12 cellular contexts compared by ENCODE assay signal in genomic region chr11:72771507-72771906, GRCh38. TPM values are rescaled to one million over a fixed set of nuclear protein-coding genes. Genes with fewer than 3 reads are reported as not detected.
DNase-seq lines count a peak whose midpoint lies in the region; ATAC-seq, FAIRE-seq and TF ChIP-seq lines count a peak whose summit lies in the region.
"Had no signal": no experiment of that assay in that cellular context is flagged by ENCODE, and none has a peak within 500 bp of the region (broad histone marks: within the 10 kb centered on the region; RNA-seq: fewer than 3 reads in every experiment).

No MANE protein-coding gene starts in this region.

- H3K27ac Mint-ChIP-seq in brain: peak overlapping the region in 4 of 5 experiments; percentile 15 to 92 (median 42)

- no peak for ATAC-seq in GM21723 (IDR thresholded peaks at IDR 0.05; ENCODE audit: unreplicated experiment)

- peaks cover 73% of the 10 kb centered on the region for H3K4me1 Mint-ChIP-seq in brain

- H3K27me3 Mint-ChIP-seq in brain: no peaks in the 10 kb centered on the region

- peak overlapping the region in 1 of 5 experiments; percentile 18 for H3K4me3 Mint-ChIP-seq in brain

- H3K4me3 ChIP-seq in right atrium auricular region (no peak overlapping the region), left ventricle myocardium inferior (no peak overlapping the region)
- H3K4me3 ChIP-seq: A549 had no signal

- H3K36me3 ChIP-seq in right atrium auricular region: no peaks in the 10 kb centered on the region
- H3K36me3 ChIP-seq in left ventricle myocardium inferior: no peaks in the 10 kb centered on the region

- no peaks in the 10 kb centered on the region for H3K36me3 Mint-ChIP-seq in brain

- H3K27ac ChIP-seq in right atrium auricular region (peak overlapping the region; percentile 76 to 86), left ventricle myocardium inferior (replicated peaks) (no peak overlapping the region)

- intact Hi-C loops in left ventricle myocardium inferior (cut with micrococcal nuclease): no loop called here

- H3K4me1 ChIP-seq in right atrium auricular region (peaks cover 0 to 41% of the 10 kb centered on the region in 2 donors), left ventricle myocardium inferior (peaks cover 34% of the 10 kb centered on the region)

- no peak for DNase-seq in right atrium auricular region (ENCODE audit: low spot score)
- DNase-seq in left ventricle myocardium inferior: no peak
- DNase-seq in iris pigment epithelial cell (ENCODE audit: low read depth): peak; percentile 77
- DNase-seq in urothelium cell line (ENCODE audit: low spot score): peak; percentile 74
- DNase-seq in activated CD4-positive, CD25-positive, alpha-beta regulatory T cell treated with anti-CD3 and anti-CD28 coated beads, Interleukin-2, amount 50 U/mL, for 72 hours: no peak
- no peak for DNase-seq in ureter (ENCODE audit: low spot score)
- DNase-seq: GOT3, NCI-H2081 treated with DMSO at 0.1 percent for 48 hours, SHP77 had no signal

- no peak for FAIRE-seq in urothelium cell line (lab: Jason Lieb, UNC)
- FAIRE-seq: A549 had no signal

- H3K27me3 ChIP-seq in right atrium auricular region (no peaks in the 10 kb centered on the region), left ventricle myocardium inferior (ENCODE audit: low read depth) (no peaks in the 10 kb centered on the region)

- no peak for TF ChIP-seq CTCF in right atrium auricular region (IDR thresholded peaks at IDR 0.05)
- no peak for TF ChIP-seq CTCF in left ventricle myocardium inferior (IDR thresholded peaks at IDR 0.05; ENCODE audit: borderline replicate concordance)
- no peak for TF ChIP-seq CTCF in brain (conservative IDR thresholded peaks at IDR 0.05)

- H3K9me3 Mint-ChIP-seq in brain: no peaks in the 10 kb centered on the region

- H3K9me3 ChIP-seq in right atrium auricular region (no peaks in the 10 kb centered on the region), left ventricle myocardium inferior (replicated peaks) (no peaks in the 10 kb centered on the region)
- H3K9me3 ChIP-seq: A549 had no signal

RNA-seq across cellular contexts. Expression of gene ARAP1, which starts 19.3 kb away (rescaled TPM):
- 10 to 100 TPM; 74.0 to 83.8 TPM for total RNA-seq in right atrium auricular region
- total RNA-seq in left ventricle myocardium inferior: 51.9 TPM
- polyA plus RNA-seq in brain (ENCODE audit: insufficient read depth, low read depth, low replicate concordance): 36.6 TPM
- 86.2 TPM for total RNA-seq in ureter

RNA-seq across cellular contexts. Expression of gene STARD10, which starts 22.3 kb away (rescaled TPM):
- 100 to 1,000 TPM in 1 of 2 donors, 10 to 100 TPM in 1; 77.0 to 112 TPM for total RNA-seq in right atrium auricular region
- 93.6 TPM for total RNA-seq in left ventricle myocardium inferior
- 109 TPM for polyA plus RNA-seq in brain (ENCODE audit: insufficient read depth, low read depth, low replicate concordance)
- 66.7 TPM for total RNA-seq in ureter

RNA-seq across cellular contexts. Expression of gene ATG16L2, which starts 42.7 kb away (rescaled TPM):
- total RNA-seq in right atrium auricular region (10 to 100 TPM in 1 of 2 donors, 1 to 10 TPM in 1; 9.0 to 10.0 TPM), left ventricle myocardium inferior (14.4 TPM), ureter (39.7 TPM)
- polyA plus RNA-seq in brain (ENCODE audit: insufficient read depth, low read depth, low replicate concordance): 6.2 TPM

Comparison
In these comparisons a context has a peak if more than half of its experiments do, and no peak if none do; other contexts are left out.
1. DNase-seq: peak in iris pigment epithelial cell (single experiment) and urothelium cell line (single experiment); none in right atrium auricular region (single experiment), left ventricle myocardium inferior (single experiment), activated CD4-positive, CD25-positive, alpha-beta regulatory T cell treated with anti-CD3 and anti-CD28 coated beads, Interleukin-2, amount 50 U/mL, for 72 hours (single experiment) and ureter (single experiment).